In the genomic region with DNA sequence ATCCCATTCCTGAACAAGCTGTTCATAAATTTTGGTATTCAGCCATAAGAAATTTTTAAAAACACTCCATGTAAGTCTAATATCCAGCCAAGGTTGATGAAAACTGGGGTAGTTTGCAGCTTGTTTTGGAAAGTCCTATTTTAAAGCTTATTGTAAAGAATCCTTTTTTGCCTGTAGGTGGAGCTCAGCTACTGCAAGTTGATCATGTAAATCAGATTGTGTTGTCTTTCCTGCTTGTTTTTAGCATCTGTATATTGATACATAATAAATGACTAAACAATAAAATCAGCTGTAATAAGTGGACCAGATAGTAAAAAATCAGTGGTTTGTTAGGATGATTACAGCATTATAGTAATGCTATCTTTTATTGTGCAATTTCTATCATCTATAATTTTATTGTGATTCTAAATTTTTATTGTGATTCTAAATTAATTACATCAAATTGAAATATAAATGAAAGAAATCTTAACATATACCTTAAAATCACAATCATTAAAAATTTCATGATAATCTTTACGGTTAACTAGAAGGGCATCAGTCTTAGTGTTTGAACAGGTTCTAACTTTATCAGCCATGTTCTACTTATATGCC, we compare ENCODE assay signal across 8 cellular contexts. TPM values are rescaled to one million over a fixed set of nuclear protein-coding genes. Genes with fewer than 3 reads are reported as not detected.
DNase-seq lines count a peak whose midpoint lies in the region; ATAC-seq, FAIRE-seq and TF ChIP-seq lines count a peak whose summit lies in the region.

No MANE protein-coding gene starts in this region.

- no peak overlapping the region for H3K4ac ChIP-seq in mesenchymal stem cell (ENCODE audit: low read depth in 1 of 2, low read length in 2 of 2)

- no peaks in the 10 kb centered on the region for H3K9me2 ChIP-seq in PC-9 (ENCODE audit: insufficient read depth)

- H3K36me3 Mint-ChIP-seq in activated CD4-positive, alpha-beta memory T cell treated with anti-CD3 and anti-CD28 coated beads, Interleukin-2, amount 10 ng/mL, durations not matched to agents 7 days and 5 days (ENCODE audit: low read depth), result no peaks in the 10 kb centered on the region

- H3K4me3 ChIP-seq in A549 (no peak overlapping the region), GM06990 (replicated peaks; ENCODE audit: low read depth, low read length) (no peak overlapping the region), PC-9 (no peak overlapping the region), mesenchymal stem cell (ENCODE audit: insufficient read depth in 1 of 2, low read depth in 1 of 2, low read length in 2 of 2) (no peak overlapping the region)

- no peak overlapping the region for H3K4me2 ChIP-seq in A549
- H3K4me2 ChIP-seq in PC-9, result no peak overlapping the region
- H3K4me2 ChIP-seq in mesenchymal stem cell (ENCODE audit: low read length, poor library complexity, severe bottlenecking), result no peak overlapping the region

- no peak overlapping the region for H2AFZ ChIP-seq in PC-9
- no peak overlapping the region for H2AFZ ChIP-seq in mesenchymal stem cell (ENCODE audit: low read depth, low read length)

- no peak for TF ChIP-seq EP300 in A549 (IDR thresholded peaks at IDR 0.05)

- TF ChIP-seq CTCF in A549 (IDR thresholded peaks at IDR 0.05) (peak; percentile 85), GM06990 (IDR thresholded peaks at IDR 0.05; ENCODE audit: insufficient read depth, low read length, poor library complexity, severe bottlenecking) (peak; percentile 58), PC-9 (conservative IDR thresholded peaks at IDR 0.05) (peak; percentile 82)

- peaks cover 5% of the 10 kb centered on the region; the same call in 1 of the 2 replicates for H4K20me1 ChIP-seq in PC-9 (ENCODE audit: insufficient read depth)

- H3K27ac ChIP-seq in A549 (no peak overlapping the region), PC-9 (no peak overlapping the region), mesenchymal stem cell (ENCODE audit: low read length, poor library complexity, severe bottlenecking) (no peak overlapping the region)

- POLR2A ChIA-PET in A549 (lab: Yijun Ruan, JAX) (interaction anchor here (0.6 to 1.0 kb wide), 3 partner anchors 670 to 692 kb away, joined by 3 to 5 read pairs (median 4); a partner anchor contains a TSS), PC-9 (lab: Charles Lee; ENCODE audit: unreplicated experiment) (no interaction called here)
- POLR2A ChIA-PET in activated CD4-positive, alpha-beta memory T cell treated with anti-CD3 and anti-CD28 coated beads, Interleukin-2, amount 10 ng/mL, durations not matched to agents 7 days and 5 days (lab: Charles Lee), result interaction anchor here (1.1 to 2.0 kb wide), 3 partner anchors 225 to 752 kb away, joined by 3 to 6 read pairs (median 4); a partner anchor contains a TSS

- 92% methylated on average over 1 of the region's 1 CpG for WGBS in A549 (ENCODE audit: missing lambda C conversion rate)
- no CpG with 5 or more reads among the region's 1 CpG for WGBS in mesenchymal stem cell

- no peak overlapping the region for H4K91ac ChIP-seq in mesenchymal stem cell (ENCODE audit: low read length)

- H3K27me3 Mint-ChIP-seq in activated CD4-positive, alpha-beta memory T cell treated with anti-CD3 and anti-CD28 coated beads, Interleukin-2, amount 10 ng/mL, durations not matched to agents 7 days and 5 days, result no peaks in the 10 kb centered on the region

- intact Hi-C loops in PC-9 (cut with micrococcal nuclease; ENCODE audit: unreplicated experiment), result loop anchor here (1.0 to 5.0 kb wide), 3 partner anchors 131 to 672 kb away; no protein-coding TSS in a partner anchor

- no peaks in the 10 kb centered on the region for H3K79me1 ChIP-seq in mesenchymal stem cell (replicated peaks; ENCODE audit: low read length, poor library complexity, severe bottlenecking)

- ATAC-seq in A549 (peak; percentile 47 to 64; a peak in 3 of 6 replicates), HG03520 (IDR thresholded peaks at IDR 0.05; ENCODE audit: unreplicated experiment) (peak; percentile 41)

- H3K27ac Mint-ChIP-seq in activated CD4-positive, alpha-beta memory T cell treated with anti-CD3 and anti-CD28 coated beads, Interleukin-2, amount 10 ng/mL, durations not matched to agents 7 days and 5 days, result no peak overlapping the region

- TF ChIP-seq POLR2A in A549 (IDR thresholded peaks at IDR 0.05; ENCODE audit: low read length), result no peak

- H3K9me3 Mint-ChIP-seq in activated CD4-positive, alpha-beta memory T cell treated with anti-CD3 and anti-CD28 coated beads, Interleukin-2, amount 10 ng/mL, durations not matched to agents 7 days and 5 days, result no peaks in the 10 kb centered on the region

- no TSS peak for BruUV-seq in PC-9 (replicated peaks; lab: Mats Ljungman, UMichigan)

- peaks cover 10% of the 10 kb centered on the region for H3K4me1 Mint-ChIP-seq in activated CD4-positive, alpha-beta memory T cell treated with anti-CD3 and anti-CD28 coated beads, Interleukin-2, amount 10 ng/mL, durations not matched to agents 7 days and 5 days

- no peak overlapping the region for H3K4me3 Mint-ChIP-seq in activated CD4-positive, alpha-beta memory T cell treated with anti-CD3 and anti-CD28 coated beads, Interleukin-2, amount 10 ng/mL, durations not matched to agents 7 days and 5 days

- no peaks in the 10 kb centered on the region for H3F3A ChIP-seq in PC-9 (ENCODE audit: insufficient read depth, low read depth)

- DNase-seq in A549 (ENCODE audit: low read depth in 1 of 2, low spot score in 1 of 2) (peak; percentile 17 to 61), GM06990 (ENCODE audit: extremely low read depth, insufficient read length) (no peak), PC-9 (no peak), mesenchymal stem cell (peak; percentile 71)
- peak; percentile 1 for DNase-seq in effector CD4-positive, alpha-beta T cell
- no peak for DNase-seq in activated CD4-positive, alpha-beta memory T cell treated with anti-CD3 and anti-CD28 coated beads, Interleukin-2, amount 10 ng/mL, durations not matched to agents 7 days and 5 days
- DNase-seq in activated effector memory CD4-positive, alpha-beta T cell treated with anti-CD3 and anti-CD28 coated beads, Interleukin-2, amount 50 U/mL, for 16 hours, result no peak

- H3K27me3 ChIP-seq in GM06990 (replicated peaks; ENCODE audit: control insufficient read depth, insufficient read depth, low read length) (no peaks in the 10 kb centered on the region), PC-9 (ENCODE audit: insufficient read depth, low read depth) (no peaks in the 10 kb centered on the region), mesenchymal stem cell (ENCODE audit: control insufficient read depth in 1 of 2, insufficient read depth in 1 of 2, low read length in 2 of 2) (no peaks in the 10 kb centered on the region)

- FAIRE-seq in A549 (lab: Jason Lieb, UNC), result peak; percentile 74

- no peak overlapping the region for H2AK5ac ChIP-seq in mesenchymal stem cell (ENCODE audit: low read length, severe bottlenecking)

- peak; percentile 86 to 88 for TF ChIP-seq RAD21 in A549 (conservative IDR thresholded peaks at IDR 0.05 in 1 of 2, IDR thresholded peaks at IDR 0.05 in 1 of 2)

- peak overlapping the region; percentile 56 for H3K9ac ChIP-seq in mesenchymal stem cell (ENCODE audit: low read length)

- CTCF ChIA-PET in A549 (lab: Yijun Ruan, JAX) (interaction anchor here (0.6 to 3.9 kb wide), 18 partner anchors 9 to 1867 kb away, joined by 3 to 41 read pairs (median 4); a partner anchor contains a TSS), PC-9 (lab: Charles Lee) (interaction anchor here (0.5 to 1.5 kb wide), 7 partner anchors 128 to 674 kb away, joined by 3 to 21 read pairs (median 4); a partner anchor contains a TSS)
- CTCF ChIA-PET in activated CD4-positive, alpha-beta memory T cell treated with anti-CD3 and anti-CD28 coated beads, Interleukin-2, amount 10 ng/mL, durations not matched to agents 7 days and 5 days (lab: Charles Lee), result interaction anchor here (0.7 to 2.9 kb wide), 14 partner anchors 8 to 846 kb away, joined by 3 to 43 read pairs (median 4); a partner anchor contains a TSS

- H3K9me3 ChIP-seq in A549 (no peaks in the 10 kb centered on the region), PC-9 (ENCODE audit: insufficient read depth, low read depth) (no peaks in the 10 kb centered on the region), mesenchymal stem cell (ENCODE audit: control insufficient read depth, low read length) (no peaks in the 10 kb centered on the region)

- H3K36me3 ChIP-seq in GM06990 (ENCODE audit: control insufficient read depth, insufficient read depth, low read length) (no peaks in the 10 kb centered on the region), PC-9 (ENCODE audit: low read depth) (no peaks in the 10 kb centered on the region), mesenchymal stem cell (ENCODE audit: control insufficient read depth in 1 of 2, insufficient read depth in 2 of 2, low read depth in 1 of 2, low read length in 2 of 2) (peaks cover 0 to 16% of the 10 kb centered on the region in 2 experiments)

- no peak overlapping the region for H2BK120ac ChIP-seq in mesenchymal stem cell (ENCODE audit: low read depth, low read length)

- no peaks in the 10 kb centered on the region for H3K4me1 ChIP-seq in A549
- H3K4me1 ChIP-seq in PC-9 (replicated peaks; ENCODE audit: insufficient read depth), result no peaks in the 10 kb centered on the region
- H3K4me1 ChIP-seq in mesenchymal stem cell (ENCODE audit: control insufficient read depth, insufficient read depth, low read depth, low read length), result no peaks in the 10 kb centered on the region

- no peak overlapping the region for H3K23ac ChIP-seq in mesenchymal stem cell (ENCODE audit: low read length in 2 of 2)

- H2BK12ac ChIP-seq in mesenchymal stem cell (ENCODE audit: low read length in 2 of 2), result no peak overlapping the region

- H3K79me2 ChIP-seq in PC-9 (ENCODE audit: low read depth), result no peaks in the 10 kb centered on the region

- no peak overlapping the region for H3K14ac ChIP-seq in mesenchymal stem cell (ENCODE audit: low read length in 2 of 2)

- no peak overlapping the region for H2BK5ac ChIP-seq in mesenchymal stem cell (ENCODE audit: low read depth, low read length, poor library complexity, severe bottlenecking)

- H3K18ac ChIP-seq in mesenchymal stem cell (ENCODE audit: low read depth in 1 of 2, low read length in 2 of 2), result no peak overlapping the region

- no peak overlapping the region for H4K8ac ChIP-seq in mesenchymal stem cell (ENCODE audit: low read length)

- no peak overlapping the region for H2BK15ac ChIP-seq in mesenchymal stem cell (ENCODE audit: low read depth, poor library complexity, severe bottlenecking)

RNA-seq across cellular contexts. Expression of a gene that starts 42.4 kb away (rescaled TPM):
- polyA plus RNA-seq in A549 (2011; rRNA removed) (24.3 and 48.5 TPM in 2 replicates), A549 (2017; fragmentation: RNase III; extraction: RNeasy Plus Mini Kit Qiagen cat#74134 plus additional on column Dnase treatment) (24.1 to 25.8 TPM (median 24.4 TPM) in 3 replicates)
- polyA plus RNA-seq in A549 (2012; cell fraction: cytosol; rRNA removed), result 7.1 and 8.1 TPM in 2 replicates
- 2.4 and 3.5 TPM in 2 replicates for polyA plus RNA-seq in A549 (2012; cell fraction: nucleus; rRNA removed)
- 17.4 and 20.4 TPM in 2 replicates for polyA minus RNA-seq in A549 (2011; rRNA and poly(A)+ RNA removed)
- total RNA-seq in PC-9 (2021), result 17.1 and 24.1 TPM in 2 replicates
- 36.5 TPM for polyA plus RNA-seq in mesenchymal stem cell (2013, experiment 1 of 2)
- 37.2 TPM for polyA plus RNA-seq in mesenchymal stem cell (2013, experiment 2 of 2)
- total RNA-seq in activated CD4-positive, alpha-beta memory T cell treated with anti-CD3 and anti-CD28 coated beads, Interleukin-2, amount 10 ng/mL, durations not matched to agents 7 days and 5 days, result 10 to 100 TPM; 20.5 to 23.5 TPM

RNA-seq across cellular contexts. Expression of a gene that starts 42.7 kb away (rescaled TPM):
- 4.7 and 6.1 TPM in 2 replicates for polyA plus RNA-seq in A549 (2011; rRNA removed)
- polyA plus RNA-seq in A549 (2012; cell fraction: cytosol; rRNA removed), result 1.5 and 1.8 TPM in 2 replicates
- polyA plus RNA-seq in A549 (2012; cell fraction: nucleus; rRNA removed), result 1.1 and 2.2 TPM in 2 replicates
- polyA plus RNA-seq in A549 (2017; fragmentation: RNase III; extraction: RNeasy Plus Mini Kit Qiagen cat#74134 plus additional on column Dnase treatment), result 7.5 to 7.9 TPM (median 7.5 TPM) in 3 replicates
- 2.2 and 4.0 TPM in 2 replicates for polyA minus RNA-seq in A549 (2011; rRNA and poly(A)+ RNA removed)
- total RNA-seq in PC-9 (2021), result 10.9 and 12.8 TPM in 2 replicates
- polyA plus RNA-seq in mesenchymal stem cell (2013, experiment 1 of 2), result 20.4 TPM
- polyA plus RNA-seq in mesenchymal stem cell (2013, experiment 2 of 2), result 22.4 TPM
- 10 to 100 TPM; 28.1 to 30.0 TPM for total RNA-seq in activated CD4-positive, alpha-beta memory T cell treated with anti-CD3 and anti-CD28 coated beads, Interleukin-2, amount 10 ng/mL, durations not matched to agents 7 days and 5 days

Comparison
In these comparisons a context has a peak if more than half of its experiments do, and no peak if none do; other contexts are left out.
1. DNase-seq: peak in A549 (2 of 2), effector CD4-positive, alpha-beta T cell (single experiment) and mesenchymal stem cell (single experiment); none in GM06990 (single experiment), PC-9 (0 of 2), activated CD4-positive, alpha-beta memory T cell treated with anti-CD3 and anti-CD28 coated beads, Interleukin-2, amount 10 ng/mL, durations not matched to agents 7 days and 5 days (single experiment) and activated effector memory CD4-positive, alpha-beta T cell treated with anti-CD3 and anti-CD28 coated beads, Interleukin-2, amount 50 U/mL, for 16 hours (single experiment).
2. Peak in every context shown above with its lines, with median percentiles within 50 percentile points of each other: CTCF ChIP-seq.